ENCODE assay signal across 8 cellular contexts in genomic region chr14:21384494-21384851, GRCh38. TPM values are rescaled to one million over a fixed set of nuclear protein-coding genes. Genes with fewer than 3 reads are reported as not detected.
DNase-seq lines count a peak whose midpoint lies in the region; ATAC-seq, FAIRE-seq and TF ChIP-seq lines count a peak whose summit lies in the region.

No MANE protein-coding gene starts in this region.

- H2AFZ ChIP-seq in keratinocyte (ENCODE audit: control insufficient read depth, low read length), result peak overlapping the region; percentile 95

- DNase-seq in right atrium auricular region (ENCODE audit: low spot score) (no peak), left ventricle myocardium superior (no peak), keratinocyte (ENCODE audit: low read depth, low spot score) (no peak), suprapubic skin (ENCODE audit: low spot score in 2 of 2) (no peak), RKO (ENCODE audit: low spot score) (no peak)
- DNase-seq in activated CD4-positive, alpha-beta memory T cell treated with anti-CD3 and anti-CD28 coated beads, Interleukin-2, amount 10 ng/mL, durations not matched to agents 7 days and 5 days, result no peak
- no peak for DNase-seq in activated CD8-positive, alpha-beta memory T cell treated with anti-CD3 and anti-CD28 coated beads, Interleukin-2, amount 50 U/mL, for 4 hours

- CTCF ChIA-PET in activated CD4-positive, alpha-beta memory T cell treated with anti-CD3 and anti-CD28 coated beads, Interleukin-2, amount 10 ng/mL, durations not matched to agents 7 days and 5 days (lab: Charles Lee), result interaction anchor here (0.5 to 1.2 kb wide), 4 partner anchors 59 to 119 kb away, joined by 3 to 7 read pairs (median 4); partner anchors contain the start of gene CHD8

- H3K9me1 ChIP-seq in keratinocyte (ENCODE audit: control insufficient read depth, extremely low read depth, insufficient read depth, low read length), result no peaks in the 10 kb centered on the region

- H3K36me3 ChIP-seq in right atrium auricular region (peaks cover 22% of the 10 kb centered on the region), keratinocyte (ENCODE audit: control insufficient read depth in 2 of 2, extremely low read depth in 1 of 2, insufficient read depth in 2 of 2, low read length in 2 of 2) (peaks cover 4 to 8% of the 10 kb centered on the region in 2 experiments), suprapubic skin (peaks cover 34% of the 10 kb centered on the region)

- H3K9me3 ChIP-seq in right atrium auricular region (no peaks in the 10 kb centered on the region), keratinocyte (ENCODE audit: control insufficient read depth, low read depth, low read length) (no peaks in the 10 kb centered on the region), suprapubic skin (no peaks in the 10 kb centered on the region)

- H3K4me3 Mint-ChIP-seq in activated CD4-positive, alpha-beta memory T cell treated with anti-CD3 and anti-CD28 coated beads, Interleukin-2, amount 10 ng/mL, durations not matched to agents 7 days and 5 days, result peak overlapping the region; percentile 95

- TF ChIP-seq EP300 in suprapubic skin (IDR thresholded peaks at IDR 0.05), result no peak

- peaks cover 39% of the 10 kb centered on the region for H3K4me1 Mint-ChIP-seq in activated CD4-positive, alpha-beta memory T cell treated with anti-CD3 and anti-CD28 coated beads, Interleukin-2, amount 10 ng/mL, durations not matched to agents 7 days and 5 days

- WGBS in suprapubic skin, result under 1% methylated on average over 12 of the region's 12 CpGs

- dilution Hi-C loops in keratinocyte (cut with MboI; ENCODE audit: extremely low pct_ligation_motif_present, low sequenced_read_pairs), result no loop called here

- FAIRE-seq in keratinocyte (lab: Jason Lieb, UNC), result no peak

- POLR2A ChIA-PET in activated CD4-positive, alpha-beta memory T cell treated with anti-CD3 and anti-CD28 coated beads, Interleukin-2, amount 10 ng/mL, durations not matched to agents 7 days and 5 days (lab: Charles Lee), result interaction anchor here (0.6 to 6.8 kb wide), 23 partner anchors 8 to 280 kb away, joined by 3 to 68 read pairs (median 4); partner anchors contain the start of genes CHD8, METTL3, RAB2B and TOX4

- no peak for TF ChIP-seq POLR2A in suprapubic skin (IDR thresholded peaks at IDR 0.05)

- H3K9ac ChIP-seq in keratinocyte (ENCODE audit: control insufficient read depth, extremely low read depth, insufficient read depth, low read length), result peak overlapping the region; percentile 99

- no peaks in the 10 kb centered on the region for H3K27me3 ChIP-seq in right atrium auricular region
- H3K27me3 ChIP-seq in keratinocyte (ENCODE audit: control insufficient read depth, extremely low read depth, insufficient read depth, low read length), result no peaks in the 10 kb centered on the region
- no peaks in the 10 kb centered on the region for H3K27me3 ChIP-seq in suprapubic skin

- ATAC-seq in left ventricle myocardium superior (no peak), HG03095 (IDR thresholded peaks at IDR 0.05; ENCODE audit: unreplicated experiment) (peak; percentile 18)

- no peaks in the 10 kb centered on the region for H4K20me1 ChIP-seq in keratinocyte (ENCODE audit: control insufficient read depth, extremely low read depth, insufficient read depth, low read length)

- peak in 1 of 2 donors; percentile 1 for TF ChIP-seq CTCF in right atrium auricular region (IDR thresholded peaks at IDR 0.05)
- no peak for TF ChIP-seq CTCF in keratinocyte (optimal IDR thresholded peaks at IDR 0.05 in 1 of 3, IDR thresholded peaks at IDR 0.05 in 1 of 3, conservative IDR thresholded peaks at IDR 0.05 in 1 of 3; ENCODE audit: extremely low read depth in 1 of 3, insufficient read depth in 2 of 3, low read length in 3 of 3)
- TF ChIP-seq CTCF in suprapubic skin (IDR thresholded peaks at IDR 0.05), result no peak

- peak overlapping the region; percentile 97 for H3K27ac Mint-ChIP-seq in activated CD4-positive, alpha-beta memory T cell treated with anti-CD3 and anti-CD28 coated beads, Interleukin-2, amount 10 ng/mL, durations not matched to agents 7 days and 5 days

- intact Hi-C loops in left ventricle myocardium superior (cut with micrococcal nuclease), result loop anchor here (10.0 kb wide), 1 partner anchor 150 kb away; no protein-coding TSS in a partner anchor

- H3K27ac ChIP-seq in right atrium auricular region (peak overlapping the region; percentile 84 to 91), keratinocyte (ENCODE audit: control insufficient read depth, insufficient read depth, low read length) (peak overlapping the region; percentile 96), suprapubic skin (peak overlapping the region; percentile 92)

- H3K4me2 ChIP-seq in keratinocyte (ENCODE audit: control insufficient read depth, extremely low read depth, insufficient read depth, low read depth, low read length), result peak overlapping the region; percentile 92

- no peaks in the 10 kb centered on the region for H3K27me3 Mint-ChIP-seq in activated CD4-positive, alpha-beta memory T cell treated with anti-CD3 and anti-CD28 coated beads, Interleukin-2, amount 10 ng/mL, durations not matched to agents 7 days and 5 days

- H3K4me1 ChIP-seq in right atrium auricular region (peaks cover 0 to 18% of the 10 kb centered on the region in 2 donors), keratinocyte (ENCODE audit: control insufficient read depth, extremely low read depth, insufficient read depth, low read length) (peaks cover 15% of the 10 kb centered on the region), suprapubic skin (peaks cover 22% of the 10 kb centered on the region)

- H3K4me3 ChIP-seq in right atrium auricular region, result peak overlapping the region; percentile 74 to 87
- H3K4me3 ChIP-seq in keratinocyte (ENCODE audit: control insufficient read depth in 2 of 3, extremely low read depth in 1 of 3, insufficient read depth in 2 of 3, low read depth in 1 of 3, low read length in 3 of 3), result peak overlapping the region; percentile 68 to 91 (median 89)
- peak overlapping the region; percentile 67 for H3K4me3 ChIP-seq in suprapubic skin

- H3K36me3 Mint-ChIP-seq in activated CD4-positive, alpha-beta memory T cell treated with anti-CD3 and anti-CD28 coated beads, Interleukin-2, amount 10 ng/mL, durations not matched to agents 7 days and 5 days (ENCODE audit: low read depth), result peaks cover 44% of the 10 kb centered on the region

- peaks cover 44% of the 10 kb centered on the region for H3K79me2 ChIP-seq in keratinocyte (ENCODE audit: control insufficient read depth, insufficient read depth, low read length)

- H3K9me3 Mint-ChIP-seq in activated CD4-positive, alpha-beta memory T cell treated with anti-CD3 and anti-CD28 coated beads, Interleukin-2, amount 10 ng/mL, durations not matched to agents 7 days and 5 days, result no peaks in the 10 kb centered on the region

RNA-seq across cellular contexts. Expression of gene SUPT16H, which starts 0.7 kb away (rescaled TPM):
- total RNA-seq in right atrium auricular region (10 to 100 TPM; 30.0 to 35.9 TPM), left ventricle myocardium superior (28.5 TPM), suprapubic skin (10 to 100 TPM; 41.9 to 64.5 (median 50.1) TPM)
- 100 to 1,000 TPM; 114 TPM for total RNA-seq in activated CD4-positive, alpha-beta memory T cell treated with anti-CD3 and anti-CD28 coated beads, Interleukin-2, amount 10 ng/mL, durations not matched to agents 7 days and 5 days
- polyA plus RNA-seq in keratinocyte, result 49.2 to 79.4 TPM (median 54.3 TPM) in 3 replicates
- 55.5 TPM for polyA plus RNA-seq in keratinocyte (2011; ENCODE audit: low read depth)
- 38.9 and 59.3 TPM in 2 replicates for polyA plus RNA-seq in keratinocyte (2011; cell fraction: cytosol; rRNA removed)
- 80.7 and 83.8 TPM in 2 replicates for polyA plus RNA-seq in keratinocyte (2011; cell fraction: nucleus; rRNA removed)
- polyA plus RNA-seq in keratinocyte (2012; ENCODE audit: low replicate concordance), result 34.8 and 60.9 TPM in 2 replicates
- polyA minus RNA-seq in keratinocyte, result 41.4 to 87.0 TPM (median 50.0 TPM) in 3 replicates
- 36.1 TPM for polyA minus RNA-seq in keratinocyte (2011; cell fraction: cytosol; rRNA and poly(A)+ RNA removed)
- 33.6 and 60.0 TPM in 2 replicates for polyA minus RNA-seq in keratinocyte (2011; cell fraction: nucleus; rRNA and poly(A)+ RNA removed)
